Comparison of ENCODE assay signal across 8 cellular contexts in the genomic region with DNA sequence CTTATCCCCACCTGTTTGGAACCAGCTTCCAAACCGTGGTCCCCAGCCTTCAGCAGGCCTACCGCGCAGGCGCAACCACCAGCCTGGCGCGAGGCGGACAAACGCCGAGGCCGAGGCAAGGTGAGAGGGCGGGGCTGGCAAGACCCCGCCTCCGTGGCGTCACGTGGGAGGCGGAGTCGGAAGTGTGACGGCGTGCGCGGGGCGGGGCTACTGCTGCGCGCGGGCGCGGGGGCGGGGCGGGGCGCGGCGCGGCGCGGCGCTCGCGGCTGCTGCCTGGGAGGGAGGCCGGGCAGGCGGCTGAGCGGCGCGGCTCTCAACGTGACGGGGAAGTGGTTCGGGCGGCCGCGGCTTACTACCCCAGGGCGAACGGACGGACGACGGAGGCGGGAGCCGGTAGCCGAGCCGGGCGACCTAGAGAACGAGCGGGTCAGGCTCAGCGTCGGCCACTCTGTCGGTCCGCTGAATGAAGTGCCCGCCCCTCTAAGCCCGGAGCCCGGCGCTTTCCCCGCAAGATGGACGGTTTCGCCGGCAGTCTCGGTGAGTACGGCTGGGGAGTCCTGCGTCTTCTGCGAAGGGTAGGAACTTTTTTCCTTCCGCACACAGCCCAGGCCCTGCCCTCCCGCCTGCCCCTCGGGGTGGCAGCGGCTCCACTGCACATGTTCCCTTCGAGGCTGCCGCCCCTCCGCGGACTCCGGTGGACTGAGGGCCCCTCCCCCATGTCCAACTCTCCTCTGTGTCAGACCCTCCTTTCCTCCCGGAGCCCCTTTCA. TPM values are rescaled to one million over a fixed set of nuclear protein-coding genes. Genes with fewer than 3 reads are reported as not detected.
DNase-seq lines count a peak whose midpoint lies in the region; ATAC-seq and TF ChIP-seq lines count a peak whose summit lies in the region.

A gene with protein sequence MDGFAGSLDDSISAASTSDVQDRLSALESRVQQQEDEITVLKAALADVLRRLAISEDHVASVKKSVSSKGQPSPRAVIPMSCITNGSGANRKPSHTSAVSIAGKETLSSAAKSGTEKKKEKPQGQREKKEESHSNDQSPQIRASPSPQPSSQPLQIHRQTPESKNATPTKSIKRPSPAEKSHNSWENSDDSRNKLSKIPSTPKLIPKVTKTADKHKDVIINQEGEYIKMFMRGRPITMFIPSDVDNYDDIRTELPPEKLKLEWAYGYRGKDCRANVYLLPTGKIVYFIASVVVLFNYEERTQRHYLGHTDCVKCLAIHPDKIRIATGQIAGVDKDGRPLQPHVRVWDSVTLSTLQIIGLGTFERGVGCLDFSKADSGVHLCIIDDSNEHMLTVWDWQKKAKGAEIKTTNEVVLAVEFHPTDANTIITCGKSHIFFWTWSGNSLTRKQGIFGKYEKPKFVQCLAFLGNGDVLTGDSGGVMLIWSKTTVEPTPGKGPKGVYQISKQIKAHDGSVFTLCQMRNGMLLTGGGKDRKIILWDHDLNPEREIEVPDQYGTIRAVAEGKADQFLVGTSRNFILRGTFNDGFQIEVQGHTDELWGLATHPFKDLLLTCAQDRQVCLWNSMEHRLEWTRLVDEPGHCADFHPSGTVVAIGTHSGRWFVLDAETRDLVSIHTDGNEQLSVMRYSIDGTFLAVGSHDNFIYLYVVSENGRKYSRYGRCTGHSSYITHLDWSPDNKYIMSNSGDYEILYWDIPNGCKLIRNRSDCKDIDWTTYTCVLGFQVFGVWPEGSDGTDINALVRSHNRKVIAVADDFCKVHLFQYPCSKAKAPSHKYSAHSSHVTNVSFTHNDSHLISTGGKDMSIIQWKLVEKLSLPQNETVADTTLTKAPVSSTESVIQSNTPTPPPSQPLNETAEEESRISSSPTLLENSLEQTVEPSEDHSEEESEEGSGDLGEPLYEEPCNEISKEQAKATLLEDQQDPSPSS (plus strand): TSS at position 254 of the 769 bp plus-strand sequence. CDS start 259 bp downstream, at position 513.

- no peaks in the 10 kb centered on the region for H3K27me3 Mint-ChIP-seq in activated T-helper 17 cell treated with anti-CD3 and anti-CD28 coated beads, Interleukin-2, amount 50 U/mL, for 72 hours
- H3K27me3 Mint-ChIP-seq in natural killer cell (ENCODE audit: low read depth in 2 of 2), result peaks cover 3 to 4% of the 10 kb centered on the region in 2 donors

- CTCF ChIA-PET in RWPE1 (lab: Yijun Ruan, JAX), result no interaction called here

- peaks cover 12% of the 10 kb centered on the region for H3K4me1 Mint-ChIP-seq in activated T-helper 17 cell treated with anti-CD3 and anti-CD28 coated beads, Interleukin-2, amount 50 U/mL, for 72 hours
- H3K4me1 Mint-ChIP-seq in natural killer cell, result peaks cover 0 to 7% of the 10 kb centered on the region in 2 donors

- no peaks in the 10 kb centered on the region for H3K36me3 Mint-ChIP-seq in activated T-helper 17 cell treated with anti-CD3 and anti-CD28 coated beads, Interleukin-2, amount 50 U/mL, for 72 hours (ENCODE audit: low read depth)
- no peaks in the 10 kb centered on the region for H3K36me3 Mint-ChIP-seq in natural killer cell

- DNase-seq in Daoy (ENCODE audit: low read depth) (peak; percentile 94), GM23248 (peak; percentile 97), Kasumi-1 (lab: John Stamatoyannopoulos, UW) (peak; percentile 72 to 74), RWPE1 (ENCODE audit: low spot score) (peak; percentile 89), fibroblast of peridontal ligament (ENCODE audit: extremely low read depth) (peak; percentile 77), natural killer cell (peak; percentile 96)
- DNase-seq in stimulated activated naive CD4-positive, alpha-beta T cell (lab: John Stamatoyannopoulos, UW), result peak; percentile 77 to 93 (median 85)

- WGBS in GM23248 (ENCODE audit: low coverage in 1 of 2, low lambda C conversion rate in 2 of 2, missing lambda C conversion rate in 2 of 2), 2 experiments, result 1% methylated on average over 59 to 60 of the region's 87 CpGs

- POLR2A ChIA-PET in RWPE1 (lab: Yijun Ruan, JAX; ENCODE audit: low non-redundant PET), result no interaction called here

- ATAC-seq in activated T-helper 17 cell treated with anti-CD3 and anti-CD28 coated beads, Interleukin-2, amount 50 U/mL, for 72 hours (replicated peaks), result peak; percentile 89
- peak; percentile 92 to 98 (median 94) for ATAC-seq in natural killer cell

- H3K27ac ChIP-seq in GM23248 (peak within 1 kb of the TSS; percentile 45; the same call in 1 of the 2 replicates), RWPE1 (peak within 1 kb of the TSS; percentile 71)

- peak within 1 kb of the TSS; percentile 88 for H3K4me2 ChIP-seq in GM23248 (ENCODE audit: unreplicated experiment)

- H3K36me3 ChIP-seq in GM23248 (ENCODE audit: low read depth), result no peaks in the 10 kb centered on the region

- H4K20me1 ChIP-seq in GM23248 (ENCODE audit: insufficient read depth), result 0 out of 2 replicates have a peak, but pooled peaks cover 3% of the 10 kb centered on the region

- H3K4me3 Mint-ChIP-seq in activated T-helper 17 cell treated with anti-CD3 and anti-CD28 coated beads, Interleukin-2, amount 50 U/mL, for 72 hours, result no peak within 1 kb of the TSS
- peak within 1 kb of the TSS; percentile 45 for H3K4me3 Mint-ChIP-seq in natural killer cell

- no peaks in the 10 kb centered on the region for H3K9me3 Mint-ChIP-seq in activated T-helper 17 cell treated with anti-CD3 and anti-CD28 coated beads, Interleukin-2, amount 50 U/mL, for 72 hours
- no peaks in the 10 kb centered on the region for H3K9me3 Mint-ChIP-seq in natural killer cell

- peak within 1 kb of the TSS; percentile 86 for H3K4me3 ChIP-seq in GM23248

- no peaks in the 10 kb centered on the region for H3K27me3 ChIP-seq in GM23248 (replicated peaks; ENCODE audit: insufficient read depth)

- H2AFZ ChIP-seq in GM23248, result peak within 1 kb of the TSS; percentile 94

- intact Hi-C loops in natural killer cell (cut with micrococcal nuclease), result loop anchor here (1.0 to 2.0 kb wide), 3 partner anchors 36 to 192 kb away; a partner anchor contains a TSS

- H3F3A ChIP-seq in GM23248 (ENCODE audit: insufficient read depth), result peaks cover 15% of the 10 kb centered on the region; the same call in 1 of the 2 replicates

- H3K9ac ChIP-seq in GM23248, result peak within 1 kb of the TSS; percentile 77

- TF ChIP-seq CTCF in RWPE1 (conservative IDR thresholded peaks at IDR 0.05; ENCODE audit: low read depth), result no peak
- no peak for TF ChIP-seq CTCF in natural killer cell (IDR thresholded peaks at IDR 0.05)

- peaks cover 46% of the 10 kb centered on the region for H3K79me2 ChIP-seq in GM23248 (ENCODE audit: insufficient read depth)

- in situ Hi-C loops in GM23248 (cut with MboI), result no loop called here

- H3K27ac Mint-ChIP-seq in activated T-helper 17 cell treated with anti-CD3 and anti-CD28 coated beads, Interleukin-2, amount 50 U/mL, for 72 hours, result no peak within 1 kb of the TSS
- H3K27ac Mint-ChIP-seq in natural killer cell, result no peak within 1 kb of the TSS

- no peaks in the 10 kb centered on the region for H3K9me2 ChIP-seq in GM23248 (ENCODE audit: insufficient read depth)

- H3K4me1 ChIP-seq in GM23248 (ENCODE audit: insufficient read depth), result peaks cover 13% of the 10 kb centered on the region

- H3K9me3 ChIP-seq in GM23248 (ENCODE audit: low read depth), result no peaks in the 10 kb centered on the region

RNA-seq across cellular contexts. Expression of the gene that starts here (rescaled TPM):
- 35.2 and 36.1 TPM in 2 replicates for total RNA-seq in Daoy (2014; rRNA removed; shearing (Covaris generic))
- 19.3 and 21.8 TPM in 2 replicates for total RNA-seq in GM23248 (2014; rRNA removed; shearing (Covaris generic))
- 21.0 and 21.7 TPM in 2 replicates for polyA plus RNA-seq in GM23248 (2016; fragmentation: Nextera tagmentation; extraction: Ambion mirVana)
- total RNA-seq in activated T-helper 17 cell treated with anti-CD3 and anti-CD28 coated beads, Interleukin-2, amount 50 U/mL, for 72 hours, result 10 to 100 TPM; 69.9 to 93.7 TPM
- 100 to 1,000 TPM in 1 of 3 donors, 10 to 100 TPM in 2; 88.4 to 136 (median 91.5) TPM for total RNA-seq in natural killer cell

Comparison
In these comparisons a context has a peak if more than half of its experiments do, and no peak if none do; other contexts are left out.
1. Peak in every context shown above with its lines: DNase-seq, ATAC-seq, H3K4me3 ChIP-seq and H3K27ac ChIP-seq.